ENCODE assay signal across 11 cellular contexts in genomic region chr13:113897161-113897560, GRCh38. TPM values are rescaled to one million over a fixed set of nuclear protein-coding genes. Genes with fewer than 3 reads are reported as not detected.
DNase-seq lines count a peak whose midpoint lies in the region; ATAC-seq and TF ChIP-seq lines count a peak whose summit lies in the region.
"Had no signal": no experiment of that assay in that cellular context is flagged by ENCODE, and none has a peak within 500 bp of the region (broad histone marks: within the 10 kb centered on the region; RNA-seq: fewer than 3 reads in every experiment).

No MANE protein-coding gene starts in this region.

- H3K9ac ChIP-seq in neuronal stem cell (ENCODE audit: low read depth, low read length, poor library complexity) = no peak overlapping the region
- no peak overlapping the region for H3K9ac ChIP-seq in Karpas-422 (ENCODE audit: low read length)

- H3K9me3 ChIP-seq in neuronal stem cell (replicated peaks in 1 of 2; ENCODE audit: control insufficient read depth in 2 of 2, insufficient read depth in 1 of 2, low read depth in 1 of 2, low read length in 2 of 2) (peaks cover 4% of the 10 kb centered on the region in 2 donors), Karpas-422 (ENCODE audit: low read length) (no peaks in the 10 kb centered on the region)

- H3K18ac ChIP-seq in neuronal stem cell (ENCODE audit: low read length) = no peak overlapping the region

- H3K27me3 ChIP-seq in neuronal stem cell (ENCODE audit: control insufficient read depth in 3 of 3, insufficient read depth in 3 of 3, low read depth in 1 of 3, low read length in 3 of 3) = peaks cover 0 to 4% (median 0%) of the 10 kb centered on the region in 3 experiments
- H3K27me3 ChIP-seq in Karpas-422 (ENCODE audit: low read length) = no peaks in the 10 kb centered on the region

- H3K4me1 ChIP-seq in neuronal stem cell (ENCODE audit: control insufficient read depth in 2 of 2, insufficient read depth in 1 of 2, low read depth in 1 of 2, low read length in 2 of 2) = no peaks in the 10 kb centered on the region
- no peaks in the 10 kb centered on the region for H3K4me1 ChIP-seq in Karpas-422 (ENCODE audit: low read length)

- no peak overlapping the region for H3K4me3 ChIP-seq in AG10803 (ENCODE audit: low read length)
- no peak overlapping the region for H3K4me3 ChIP-seq in neuronal stem cell (ENCODE audit: low read length in 2 of 2)
- H3K4me3 ChIP-seq in Karpas-422 (ENCODE audit: low read length) = no peak overlapping the region
- H3K4me3 ChIP-seq: SK-N-MC had no signal

- H3K4ac ChIP-seq in neuronal stem cell (ENCODE audit: low read length) = no peak overlapping the region

- no peak overlapping the region for H2AK5ac ChIP-seq in neuronal stem cell (ENCODE audit: low read depth, low read length)

- H2AFZ ChIP-seq in neuronal stem cell (ENCODE audit: low read length) (no peak overlapping the region), Karpas-422 (ENCODE audit: low read length) (no peak overlapping the region)

- H3K79me1 ChIP-seq in neuronal stem cell (ENCODE audit: low read depth, low read length) = no peaks in the 10 kb centered on the region

- no peak for TF ChIP-seq CTCF in AG10803 (conservative IDR thresholded peaks at IDR 0.05; ENCODE audit: low read length)

- H3K23ac ChIP-seq in neuronal stem cell (ENCODE audit: low read depth, low read length, poor library complexity) = no peak overlapping the region

- H4K91ac ChIP-seq in neuronal stem cell (ENCODE audit: low read depth, low read length, poor library complexity) = no peak overlapping the region

- no CpG with 5 or more reads among the region's 4 CpGs for WGBS in neuronal stem cell (ENCODE audit: extremely low coverage in 2 of 2, insufficient read length in 2 of 2, insufficient replicate concordance in 1 of 2), 2 donors

- H3K36me3 ChIP-seq in neuronal stem cell (replicated peaks in 1 of 2; ENCODE audit: control insufficient read depth in 2 of 2, insufficient read depth in 2 of 2, low read length in 2 of 2) (no peaks in the 10 kb centered on the region), Karpas-422 (ENCODE audit: insufficient read depth, low read length) (no peaks in the 10 kb centered on the region)

- no peak for ATAC-seq in HG03432 (IDR thresholded peaks at IDR 0.05; ENCODE audit: unreplicated experiment)
- ATAC-seq: effector memory CD8-positive, alpha-beta T cell had no signal

- no peak overlapping the region for H4K8ac ChIP-seq in neuronal stem cell (ENCODE audit: low read depth, low read length)

- H2BK5ac ChIP-seq in neuronal stem cell (ENCODE audit: low read length) = no peak overlapping the region

- H3K27ac ChIP-seq in neuronal stem cell (replicated peaks; ENCODE audit: low read length) (no peak overlapping the region), Karpas-422 (ENCODE audit: low read length) (no peak overlapping the region)
- H3K27ac ChIP-seq: SK-N-MC had no signal

- no peaks in the 10 kb centered on the region for H3K9me2 ChIP-seq in Karpas-422 (replicated peaks; ENCODE audit: insufficient read depth, low read length)

- H3K14ac ChIP-seq in neuronal stem cell (ENCODE audit: low read length) = no peak overlapping the region

- DNase-seq in AG10803 (ENCODE audit: low read depth) (peak; percentile 100), M059J (ENCODE audit: low read depth) (peak; percentile 98), dermis microvascular lymphatic vessel endothelial cell (ENCODE audit: low read depth in 2 of 2) (peak; percentile 65 to 69), myocyte (ENCODE audit: low read depth) (peak; percentile 96), neuronal stem cell (ENCODE audit: low spot score) (no peak), Karpas-422 (no peak), activated T-cell treated with anti-CD3 and anti-CD28 coated beads for 4 hours (no peak)
- DNase-seq: DMS53; effector memory CD8-positive, alpha-beta T cell had no signal

- no peak overlapping the region for H2BK12ac ChIP-seq in neuronal stem cell (ENCODE audit: low read length)

- no peak overlapping the region for H2BK120ac ChIP-seq in neuronal stem cell (ENCODE audit: low read depth, low read length)

- H4K20me1 ChIP-seq in Karpas-422 (ENCODE audit: insufficient read depth, low read depth, low read length) = no peaks in the 10 kb centered on the region

- no peaks in the 10 kb centered on the region for H3K79me2 ChIP-seq in Karpas-422 (ENCODE audit: low read length)

- no peak overlapping the region for H2BK15ac ChIP-seq in neuronal stem cell (ENCODE audit: low read length)

- H3K4me2 ChIP-seq in neuronal stem cell (ENCODE audit: insufficient read depth, low read length, poor library complexity, severe bottlenecking) (no peak overlapping the region), Karpas-422 (ENCODE audit: low read depth, low read length, poor library complexity, severe bottlenecking) (no peak overlapping the region)

RNA-seq across cellular contexts. Expression of gene GAS6, which starts 33.3 kb away (rescaled TPM):
- 43.7 and 99.1 TPM in 2 replicates for total RNA-seq in M059J (2014; rRNA removed; shearing (Covaris generic))
- 58.0 and 126 TPM in 2 replicates for total RNA-seq in dermis microvascular lymphatic vessel endothelial cell
- 169 and 172 TPM in 2 replicates for total RNA-seq in myocyte
- polyA plus RNA-seq in myocyte (2012) = 847 TPM
- 34.2 TPM for polyA plus RNA-seq in neuronal stem cell (2013, experiment 1 of 2)
- polyA plus RNA-seq in neuronal stem cell (2013, experiment 2 of 2) = 33.8 TPM
- total RNA-seq in Karpas-422 (2014; rRNA removed; shearing (Covaris generic); ENCODE audit: low replicate concordance) = not detected in 2 replicates

Comparison
In these comparisons a context has a peak if more than half of its experiments do, and no peak if none do; other contexts are left out.
1. DNase-seq: peak in AG10803 (single experiment), M059J (single experiment), dermis microvascular lymphatic vessel endothelial cell (2 of 2) and myocyte (single experiment); none in neuronal stem cell (single experiment), Karpas-422 (single experiment) and activated T-cell treated with anti-CD3 and anti-CD28 coated beads for 4 hours (single experiment).
2. RNA of gene GAS6, which starts 33.3 kb away (total RNA-seq): 169 to 172 TPM in myocyte, 43.7 to 99.1 TPM in M059J and 58.0 to 126 TPM in dermis microvascular lymphatic vessel endothelial cell; not detected in Karpas-422; every median in the first group is over 10 times any median in the second.